8 cellular contexts compared by ENCODE assay signal in the genomic region with DNA sequence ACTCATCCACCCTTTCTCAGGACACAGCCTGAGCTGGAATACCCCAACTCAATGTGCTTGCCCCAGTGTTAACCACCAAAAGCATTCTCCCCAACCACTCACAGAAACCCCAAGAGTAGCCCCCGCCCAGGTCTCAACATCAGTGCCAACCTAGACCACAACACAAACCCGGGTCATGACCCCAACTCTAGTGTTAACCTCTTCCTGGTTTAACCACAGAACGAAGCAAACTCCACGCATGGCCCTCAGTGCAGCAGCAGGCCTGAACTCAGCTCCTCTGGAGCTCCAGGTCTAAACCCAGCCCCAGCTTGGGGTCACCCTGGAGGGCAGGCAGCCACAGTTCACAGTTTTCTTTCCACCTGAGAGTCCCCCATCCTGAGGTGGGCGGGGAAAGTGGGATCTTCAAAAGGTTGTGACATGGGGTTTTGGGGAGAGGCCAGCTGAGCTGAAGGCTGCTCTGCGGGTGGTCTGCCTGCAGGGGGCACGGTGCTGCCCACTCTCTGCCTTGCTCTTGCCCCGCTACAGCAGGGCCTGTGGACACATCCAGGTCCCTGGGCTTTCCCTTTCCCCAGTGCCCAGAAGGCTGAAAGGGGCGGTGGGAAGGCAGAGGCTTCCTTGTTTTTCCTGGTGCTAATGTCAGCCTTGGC. TPM values are rescaled to one million over a fixed set of nuclear protein-coding genes. Genes with fewer than 3 reads are reported as not detected.
A peak's percentile ranks its signal among the peaks of the same experiment; 100 is the strongest.
DNase-seq lines count a peak whose midpoint lies in the region; ATAC-seq and TF ChIP-seq lines count a peak whose summit lies in the region.

No MANE protein-coding gene starts in this region.

- H3K36me3 Mint-ChIP-seq in activated T-helper 1 cell treated with anti-CD3 and anti-CD28 coated beads, Interleukin-12 subunit alpha, Interleukin-12 subunit beta, Interleukin-2, Interleukin-4 antibody, amounts not matched to agents 30 ng/mL and 10 ng/mL and 1 ng/mL, durations not matched to agents 14 hours and 24 hours and 36 hours (ENCODE audit: low read depth) = no peaks in the 10 kb centered on the region
- H3K36me3 Mint-ChIP-seq in nephron progenitor cell (ENCODE audit: low read depth) = no peaks in the 10 kb centered on the region

- no peaks in the 10 kb centered on the region for H3K27me3 ChIP-seq in Karpas-422 (ENCODE audit: low read length)
- H3K27me3 ChIP-seq in Peyer's patch = no peaks in the 10 kb centered on the region
- H3K27me3 ChIP-seq in gastrocnemius medialis = no peaks in the 10 kb centered on the region

- TF ChIP-seq POLR2A in Peyer's patch (IDR thresholded peaks at IDR 0.05) = no peak
- no peak for TF ChIP-seq POLR2A in gastrocnemius medialis (IDR thresholded peaks at IDR 0.05)

- peaks cover 11% of the 10 kb centered on the region for H3K4me1 Mint-ChIP-seq in activated T-helper 1 cell treated with anti-CD3 and anti-CD28 coated beads, Interleukin-12 subunit alpha, Interleukin-12 subunit beta, Interleukin-2, Interleukin-4 antibody, amounts not matched to agents 30 ng/mL and 10 ng/mL and 1 ng/mL, durations not matched to agents 14 hours and 24 hours and 36 hours (ENCODE audit: low read depth)
- H3K4me1 Mint-ChIP-seq in nephron progenitor cell = peaks cover 94% of the 10 kb centered on the region

- no peak overlapping the region for H3K9ac ChIP-seq in Karpas-422 (ENCODE audit: low read length)

- TF ChIP-seq CTCF in GM13976 (IDR thresholded peaks at IDR 0.05; ENCODE audit: borderline replicate concordance, control extremely low read depth, extremely low read depth, insufficient read depth, missing control alignments) (peak; percentile 6), nephron progenitor cell (IDR thresholded peaks at IDR 0.05) (peak; percentile 10), Peyer's patch (IDR thresholded peaks at IDR 0.05) (no peak), gastrocnemius medialis (IDR thresholded peaks at IDR 0.05 in 4 of 5, conservative IDR thresholded peaks at IDR 0.05 in 1 of 5) (no peak)

- H3K4me1 ChIP-seq in Karpas-422 (ENCODE audit: low read length) (peaks cover 7% of the 10 kb centered on the region), Peyer's patch (peaks cover 0 to 2% (median 0%) of the 10 kb centered on the region in 4 donors), gastrocnemius medialis (no peaks in the 10 kb centered on the region)

- in situ Hi-C loops in GM13976 (cut with MboI; ENCODE audit: low sequenced_read_pairs, unreplicated experiment) (no loop called here), gastrocnemius medialis (cut with MboI; ENCODE audit: low sequenced_read_pairs in 4 of 4) (no loop called here)

- no peaks in the 10 kb centered on the region for H3K9me2 ChIP-seq in Karpas-422 (replicated peaks; ENCODE audit: insufficient read depth, low read length)

- no peaks in the 10 kb centered on the region for H4K20me1 ChIP-seq in Karpas-422 (ENCODE audit: insufficient read depth, low read depth, low read length)

- peak overlapping the region; percentile 66 for H3K27ac Mint-ChIP-seq in activated T-helper 1 cell treated with anti-CD3 and anti-CD28 coated beads, Interleukin-12 subunit alpha, Interleukin-12 subunit beta, Interleukin-2, Interleukin-4 antibody, amounts not matched to agents 30 ng/mL and 10 ng/mL and 1 ng/mL, durations not matched to agents 14 hours and 24 hours and 36 hours
- peak overlapping the region; percentile 82 for H3K27ac Mint-ChIP-seq in nephron progenitor cell

- no peak overlapping the region for H2AFZ ChIP-seq in Karpas-422 (ENCODE audit: low read length)

- no peaks in the 10 kb centered on the region for H3K79me2 ChIP-seq in Karpas-422 (ENCODE audit: low read length)

- H3K4me2 ChIP-seq in Karpas-422 (ENCODE audit: low read depth, low read length, poor library complexity, severe bottlenecking) = no peak overlapping the region

- no peaks in the 10 kb centered on the region for H3K36me3 ChIP-seq in Karpas-422 (ENCODE audit: insufficient read depth, low read length)
- H3K36me3 ChIP-seq in Peyer's patch = no peaks in the 10 kb centered on the region
- H3K36me3 ChIP-seq in gastrocnemius medialis = no peaks in the 10 kb centered on the region

- no peak for DNase-seq in GM13976 (ENCODE audit: low spot score)
- DNase-seq in Karpas-422 = peak; percentile 46
- DNase-seq in activated T-helper 1 cell treated with anti-CD3 and anti-CD28 coated beads, Interleukin-12 subunit alpha, Interleukin-12 subunit beta, Interleukin-2, Interleukin-4 antibody, amounts not matched to agents 30 ng/mL and 10 ng/mL and 1 ng/mL, durations not matched to agents 14 hours and 24 hours and 36 hours (ENCODE audit: low spot score) = peak; percentile 30
- DNase-seq in nephron progenitor cell = no peak
- DNase-seq in Peyer's patch = no peak
- no peak for DNase-seq in SW480 (ENCODE audit: low spot score)
- no peak for DNase-seq in gastrocnemius medialis

- H3K27me3 Mint-ChIP-seq in activated T-helper 1 cell treated with anti-CD3 and anti-CD28 coated beads, Interleukin-12 subunit alpha, Interleukin-12 subunit beta, Interleukin-2, Interleukin-4 antibody, amounts not matched to agents 30 ng/mL and 10 ng/mL and 1 ng/mL, durations not matched to agents 14 hours and 24 hours and 36 hours (ENCODE audit: insufficient read depth) = no peaks in the 10 kb centered on the region
- H3K27me3 Mint-ChIP-seq in nephron progenitor cell (ENCODE audit: low read depth, poor library complexity) = peaks cover 12% of the 10 kb centered on the region

- no peak overlapping the region for H3K4me3 ChIP-seq in Karpas-422 (ENCODE audit: low read length)
- H3K4me3 ChIP-seq in Peyer's patch = no peak overlapping the region
- H3K4me3 ChIP-seq in gastrocnemius medialis = no peak overlapping the region

- H3K9me3 Mint-ChIP-seq in activated T-helper 1 cell treated with anti-CD3 and anti-CD28 coated beads, Interleukin-12 subunit alpha, Interleukin-12 subunit beta, Interleukin-2, Interleukin-4 antibody, amounts not matched to agents 30 ng/mL and 10 ng/mL and 1 ng/mL, durations not matched to agents 14 hours and 24 hours and 36 hours = no peaks in the 10 kb centered on the region
- no peaks in the 10 kb centered on the region for H3K9me3 Mint-ChIP-seq in nephron progenitor cell

- peak overlapping the region; percentile 12 for H3K4me3 Mint-ChIP-seq in activated T-helper 1 cell treated with anti-CD3 and anti-CD28 coated beads, Interleukin-12 subunit alpha, Interleukin-12 subunit beta, Interleukin-2, Interleukin-4 antibody, amounts not matched to agents 30 ng/mL and 10 ng/mL and 1 ng/mL, durations not matched to agents 14 hours and 24 hours and 36 hours
- H3K4me3 Mint-ChIP-seq in nephron progenitor cell = no peak overlapping the region

- H3K27ac ChIP-seq in Karpas-422 (ENCODE audit: low read length) (no peak overlapping the region), Peyer's patch (no peak overlapping the region), gastrocnemius medialis (no peak overlapping the region)

- no peaks in the 10 kb centered on the region for H3K9me3 ChIP-seq in Karpas-422 (ENCODE audit: low read length)
- H3K9me3 ChIP-seq in Peyer's patch = no peaks in the 10 kb centered on the region
- no peaks in the 10 kb centered on the region for H3K9me3 ChIP-seq in gastrocnemius medialis

- ATAC-seq in GM18519 (IDR thresholded peaks at IDR 0.05; ENCODE audit: low FRiP score, unreplicated experiment) (no peak), gastrocnemius medialis (no peak)

- intact Hi-C loops in activated T-helper 1 cell treated with anti-CD3 and anti-CD28 coated beads, Interleukin-12 subunit alpha, Interleukin-12 subunit beta, Interleukin-2, Interleukin-4 antibody, amounts not matched to agents 30 ng/mL and 10 ng/mL and 1 ng/mL, durations not matched to agents 14 hours and 24 hours and 36 hours (cut with micrococcal nuclease) = no loop called here
- intact Hi-C loops in gastrocnemius medialis (cut with DNase I; ENCODE audit: low total_unique reads) = no loop called here

RNA-seq across cellular contexts. Expression of a gene that starts 37.9 kb away (rescaled TPM):
- total RNA-seq in Karpas-422 (2014; rRNA removed; shearing (Covaris generic); ENCODE audit: low replicate concordance) = 0.04 TPM in 1 of 2 replicates, not detected in the other
- 4.5 and 5.4 TPM in 2 replicates for total RNA-seq in activated T-helper 1 cell treated with anti-CD3 and anti-CD28 coated beads, Interleukin-12 subunit alpha, Interleukin-12 subunit beta, Interleukin-2, Interleukin-4 antibody, amounts not matched to agents 30 ng/mL and 10 ng/mL and 1 ng/mL, durations not matched to agents 14 hours and 24 hours and 36 hours
- total RNA-seq in Peyer's patch = 10 to 100 TPM; 11.6 to 23.6 (median 16.6) TPM
- total RNA-seq in gastrocnemius medialis = 1 to 10 TPM in 2 of 4 donors, under 1 TPM in 2; 0.66 to 2.2 (median 0.92) TPM

Comparison
In these comparisons a context has a peak if more than half of its experiments do, and no peak if none do; other contexts are left out.
1. DNase-seq: peak in Karpas-422 (single experiment) and activated T-helper 1 cell treated with anti-CD3 and anti-CD28 coated beads, Interleukin-12 subunit alpha, Interleukin-12 subunit beta, Interleukin-2, Interleukin-4 antibody, amounts not matched to agents 30 ng/mL and 10 ng/mL and 1 ng/mL, durations not matched to agents 14 hours and 24 hours and 36 hours (single experiment); none in GM13976 (single experiment), nephron progenitor cell (single experiment), Peyer's patch (0 of 3), SW480 (single experiment) and gastrocnemius medialis (0 of 2).
2. CTCF ChIP-seq: peak in GM13976 (single experiment) and nephron progenitor cell (single experiment); none in Peyer's patch (0 of 6) and gastrocnemius medialis (0 of 5).